ENCODE assay signal across 8 cellular contexts in the genomic region with DNA sequence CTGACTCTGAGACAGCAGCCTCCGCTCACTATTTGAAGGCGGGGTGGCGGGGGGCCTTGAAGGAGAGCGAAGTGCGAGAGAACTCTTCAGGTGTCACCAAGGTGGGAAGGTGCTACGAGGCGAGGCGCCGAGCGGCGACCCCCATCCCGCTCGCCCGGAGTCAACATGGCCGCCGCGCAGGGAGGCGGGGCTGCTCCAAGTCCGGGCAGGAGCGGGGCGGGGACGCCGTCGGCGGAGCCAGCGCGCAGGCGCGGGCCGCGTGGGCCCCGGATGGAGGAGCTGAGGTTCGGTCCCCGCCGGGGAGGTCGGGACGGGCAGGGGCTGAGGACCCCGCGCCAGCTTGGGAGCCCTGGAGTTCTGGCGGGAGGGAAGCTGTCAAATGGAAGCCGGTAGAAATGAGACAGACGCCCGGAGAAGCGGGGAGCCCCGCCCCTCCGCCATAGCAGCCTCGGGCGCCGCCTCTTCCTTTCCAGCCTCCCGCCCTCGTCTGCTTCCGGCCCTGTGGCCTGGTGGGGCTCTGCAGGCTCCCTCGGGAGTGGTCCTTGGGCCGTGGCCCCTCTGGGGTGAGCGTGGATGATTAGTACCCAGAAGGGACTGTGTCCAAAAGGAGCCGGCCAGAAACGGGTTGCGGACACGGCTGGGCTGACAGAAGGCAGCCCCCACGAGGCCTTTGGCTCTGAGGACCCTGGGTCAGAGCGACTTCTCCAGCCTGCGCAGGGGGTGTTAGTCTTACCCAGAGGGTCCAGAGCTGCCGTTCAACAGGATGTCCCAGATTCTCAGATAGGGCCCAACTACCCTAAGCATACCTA. TPM values are rescaled to one million over a fixed set of nuclear protein-coding genes. Genes with fewer than 3 reads are reported as not detected.
DNase-seq lines count a peak whose midpoint lies in the region; ATAC-seq and TF ChIP-seq lines count a peak whose summit lies in the region.

Gene PIGV, plus strand, starts transcription at position 245 of the 809 bp plus-strand sequence. CDS start 2,866 bp downstream, outside the sequence.

- peaks cover 11% of the 10 kb centered on the region for H3K27me3 Mint-ChIP-seq in HFFc6 (ENCODE audit: insufficient read depth)

- peak within 1 kb of the TSS; percentile 79 for H3K4me2 ChIP-seq in parathyroid adenoma (ENCODE audit: low read length)

- CTCF ChIA-PET in GM10248 (lab: Yijun Ruan, JAX), result interaction anchor here (0.8 to 9.7 kb wide), 45 partner anchors 10 to 287 kb away, joined by 3 to 257 read pairs (median 6); partner anchors contain the start of gene GPN2

- H3K9me3 Mint-ChIP-seq in HFFc6, result no peaks in the 10 kb centered on the region
- no peaks in the 10 kb centered on the region for H3K9me3 Mint-ChIP-seq in activated naive CD4-positive, alpha-beta T cell treated with anti-CD3 and anti-CD28 coated beads, Interleukin-2, amount 50 U/mL, for 72 hours

- peak; percentile 40 to 58 for ATAC-seq in activated naive CD4-positive, alpha-beta T cell treated with anti-CD3 and anti-CD28 coated beads, Interleukin-2, amount 50 U/mL, for 72 hours
- peak; percentile 89 for ATAC-seq in Right ventricle myocardium inferior

- no peaks in the 10 kb centered on the region for H3K79me2 ChIP-seq in parathyroid adenoma

- no peaks in the 10 kb centered on the region for H3K36me3 ChIP-seq in parathyroid adenoma (ENCODE audit: control insufficient read depth, insufficient read depth, low read length)
- peaks cover 0 to 1% (median 0%) of the 10 kb centered on the region in 3 donors for H3K36me3 ChIP-seq in tibial artery

- DNase-seq in GM10248 (ENCODE audit: extremely low spot score) (peak; percentile 93), HFFc6 (peak; percentile 70), NCI-H1092 (lab: John Stamatoyannopoulos, UW) (peak; percentile 93), SKM-1 treated with dmso at 0.1 percent for 144 hours (lab: John Stamatoyannopoulos, UW; ENCODE audit: unreplicated experiment) (peak; percentile 67), Right ventricle myocardium inferior (ENCODE audit: missing footprints) (peak; percentile 96), tibial artery (peak; percentile 82 to 93)
- DNase-seq in activated naive CD4-positive, alpha-beta T cell treated with anti-CD3 and anti-CD28 coated beads, Interleukin-2, amount 50 U/mL, for 72 hours (ENCODE audit: low spot score in 2 of 2), result peak; percentile 90 to 91

- H3K9me3 ChIP-seq in parathyroid adenoma (ENCODE audit: control insufficient read depth, low read length), result no peaks in the 10 kb centered on the region
- no peaks in the 10 kb centered on the region for H3K9me3 ChIP-seq in tibial artery

- H3K4me3 ChIP-seq in parathyroid adenoma (ENCODE audit: low read depth, low read length) (peak within 1 kb of the TSS; percentile 82), tibial artery (peak within 1 kb of the TSS; percentile 60 to 74)

- H3K27me3 ChIP-seq in parathyroid adenoma (ENCODE audit: control insufficient read depth, insufficient read depth, low read length) (no peaks in the 10 kb centered on the region), tibial artery (no peaks in the 10 kb centered on the region)

- H3K4me1 ChIP-seq in parathyroid adenoma (peaks cover 21% of the 10 kb centered on the region), tibial artery (peaks cover 5 to 57% (median 39%) of the 10 kb centered on the region in 4 donors)

- peak within 1 kb of the TSS; percentile 89 for H3K9ac ChIP-seq in parathyroid adenoma

- H3K27ac ChIP-seq in parathyroid adenoma (peak within 1 kb of the TSS; percentile 98), tibial artery (peak within 1 kb of the TSS; percentile 98 to 100)

- H3K4me1 Mint-ChIP-seq in HFFc6 (ENCODE audit: low read depth), result peaks cover 72% of the 10 kb centered on the region

- H3K4me3 Mint-ChIP-seq in HFFc6, result peak within 1 kb of the TSS; percentile 95

- H3K27ac Mint-ChIP-seq in HFFc6, result peak within 1 kb of the TSS; percentile 100
- H3K27ac Mint-ChIP-seq in activated naive CD4-positive, alpha-beta T cell treated with anti-CD3 and anti-CD28 coated beads, Interleukin-2, amount 50 U/mL, for 72 hours, result peak within 1 kb of the TSS; percentile 99 to 100

- peaks cover 15% of the 10 kb centered on the region for H3K36me3 Mint-ChIP-seq in HFFc6 (ENCODE audit: low read depth)
- peaks cover 6 to 15% of the 10 kb centered on the region in 2 donors for H3K36me3 Mint-ChIP-seq in activated naive CD4-positive, alpha-beta T cell treated with anti-CD3 and anti-CD28 coated beads, Interleukin-2, amount 50 U/mL, for 72 hours

- H2AFZ ChIP-seq in parathyroid adenoma, result peak within 1 kb of the TSS; percentile 78

- intact Hi-C loops in Right ventricle myocardium inferior (cut with DNase I), result loop anchor here (1.0 to 2.0 kb wide), 3 partner anchors 43 to 287 kb away; no protein-coding TSS in a partner anchor
- intact Hi-C loops in tibial artery (cut with DNase I; ENCODE audit: low total_unique reads), result loop anchor here (2.0 kb wide), 2 partner anchors 91 to 287 kb away; partner anchors contain the start of gene ARID1A

- POLR2A ChIA-PET in GM10248 (lab: Yijun Ruan, JAX), result interaction anchor here (0.5 to 1.1 kb wide), 2 partner anchors 205 to 287 kb away, joined by 3 to 4 read pairs; no protein-coding TSS in a partner anchor

- TF ChIP-seq CTCF in GM10248 (IDR thresholded peaks at IDR 0.05; ENCODE audit: control extremely low read depth, extremely low read depth, low read depth, missing control alignments) (no peak), HFFc6 (IDR thresholded peaks at IDR 0.05) (peak; percentile 13; the same call in 1 of the 2 replicates), parathyroid adenoma (IDR thresholded peaks at IDR 0.05) (no peak), tibial artery (IDR thresholded peaks at IDR 0.05) (peak; percentile 30 to 47)

RNA-seq across cellular contexts. Expression of gene PIGV, which starts in this region (rescaled TPM):
- total RNA-seq in HFFc6 (2021; fragmentation: NEBNext Ultra II Directional; extraction: Animal tissue kit (Norgen Biotek cat#: 25700)), result 10 to 100 TPM; 11.5 to 16.4 (median 13.6) TPM
- total RNA-seq in activated naive CD4-positive, alpha-beta T cell treated with anti-CD3 and anti-CD28 coated beads, Interleukin-2, amount 50 U/mL, for 72 hours, result 10 to 100 TPM; 15.9 to 21.0 TPM
- 6.1 TPM for total RNA-seq in Right ventricle myocardium inferior

Comparison
In these comparisons a context has a peak if more than half of its experiments do, and no peak if none do; other contexts are left out.
1. Peak in every context shown above with its lines: DNase-seq, ATAC-seq, H3K4me3 ChIP-seq and H3K27ac ChIP-seq.
2. CTCF ChIP-seq: peak in HFFc6 (single experiment) and tibial artery (2 of 2); none in GM10248 (single experiment) and parathyroid adenoma (single experiment).